Comparison of ENCODE assay signal across 12 cellular contexts in the genomic region with DNA sequence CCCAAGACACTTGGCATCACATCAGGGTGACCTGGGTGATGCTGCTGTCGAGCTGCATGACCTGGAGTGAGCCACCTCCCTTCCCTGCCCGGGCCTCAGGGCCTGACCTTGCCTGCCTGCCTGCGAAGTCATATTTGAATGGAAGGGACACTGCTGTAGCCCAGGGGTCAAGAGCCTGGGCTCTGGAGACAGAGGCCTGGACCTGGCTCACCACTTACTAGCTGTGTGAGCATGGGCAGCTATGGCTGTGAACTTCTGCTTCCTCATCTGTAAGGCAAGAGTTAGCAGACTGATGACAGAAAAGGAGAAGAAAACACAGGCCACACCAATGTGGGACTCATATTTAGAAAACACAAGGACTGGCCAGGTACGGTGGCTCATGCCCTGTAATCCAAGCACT.
A peak's percentile ranks its signal among the peaks of the same experiment; 100 is the strongest.
DNase-seq lines count a peak whose midpoint lies in the region; ATAC-seq and TF ChIP-seq lines count a peak whose summit lies in the region.
"Had no signal": no experiment of that assay in that cellular context is flagged by ENCODE, and none has a peak within 500 bp of the region (broad histone marks: within the 10 kb centered on the region; RNA-seq: fewer than 3 reads in every experiment).

No MANE protein-coding gene starts in this region.

- no peak for TF ChIP-seq EP300 in esophagus muscularis mucosa (IDR thresholded peaks at IDR 0.05)

- no peak overlapping the region for H2AFZ ChIP-seq in neural progenitor cell (replicated peaks)

- H3K9me3 ChIP-seq in esophagus muscularis mucosa (no peaks in the 10 kb centered on the region), neural progenitor cell (ENCODE audit: low read depth) (no peaks in the 10 kb centered on the region)

- no peak overlapping the region for H3K4me3 ChIP-seq in esophagus muscularis mucosa
- H3K4me3 ChIP-seq in neural progenitor cell: no peak overlapping the region

- no peaks in the 10 kb centered on the region for H4K20me1 ChIP-seq in neural progenitor cell (ENCODE audit: low read depth)

- peaks cover 3% of the 10 kb centered on the region for H3K9me3 Mint-ChIP-seq in stimulated activated naive CD8-positive, alpha-beta T cell treated with anti-CD3 and anti-CD28 coated beads, Interleukin-15, Interleukin-2, amounts not matched to agents 100 ng/mL and 50 ng/mL, for 24 hours
- H3K9me3 Mint-ChIP-seq in neural progenitor cell: peaks cover 11% of the 10 kb centered on the region

- no peaks in the 10 kb centered on the region for H3K27me3 Mint-ChIP-seq in stimulated activated naive CD8-positive, alpha-beta T cell treated with anti-CD3 and anti-CD28 coated beads, Interleukin-15, Interleukin-2, amounts not matched to agents 100 ng/mL and 50 ng/mL, for 24 hours
- H3K27me3 Mint-ChIP-seq in neural progenitor cell (ENCODE audit: insufficient read depth, low read depth): peaks cover 18% of the 10 kb centered on the region

- peaks cover 39% of the 10 kb centered on the region for H3K4me1 Mint-ChIP-seq in stimulated activated naive CD8-positive, alpha-beta T cell treated with anti-CD3 and anti-CD28 coated beads, Interleukin-15, Interleukin-2, amounts not matched to agents 100 ng/mL and 50 ng/mL, for 24 hours (ENCODE audit: low read depth)
- peaks cover 56% of the 10 kb centered on the region for H3K4me1 Mint-ChIP-seq in neural progenitor cell

- no peaks in the 10 kb centered on the region for H3K36me3 Mint-ChIP-seq in stimulated activated naive CD8-positive, alpha-beta T cell treated with anti-CD3 and anti-CD28 coated beads, Interleukin-15, Interleukin-2, amounts not matched to agents 100 ng/mL and 50 ng/mL, for 24 hours (ENCODE audit: low read depth)
- H3K36me3 Mint-ChIP-seq in neural progenitor cell: peaks cover 3% of the 10 kb centered on the region

- peak overlapping the region; percentile 31 for H3K27ac Mint-ChIP-seq in stimulated activated naive CD8-positive, alpha-beta T cell treated with anti-CD3 and anti-CD28 coated beads, Interleukin-15, Interleukin-2, amounts not matched to agents 100 ng/mL and 50 ng/mL, for 24 hours
- peak overlapping the region; percentile 94 for H3K27ac Mint-ChIP-seq in neural progenitor cell

- H3K36me3 ChIP-seq in esophagus muscularis mucosa (no peaks in the 10 kb centered on the region), neural progenitor cell (no peaks in the 10 kb centered on the region)
- H3K36me3 ChIP-seq: WERI-Rb-1 had no signal

- ATAC-seq in stimulated activated naive CD8-positive, alpha-beta T cell treated with anti-CD3 and anti-CD28 coated beads, Interleukin-15, Interleukin-2, amounts not matched to agents 100 U/mL and 50 U/mL, for 24 hours: no peak
- ATAC-seq in GM18498 (IDR thresholded peaks at IDR 0.05; ENCODE audit: unreplicated experiment): no peak

- H3K27ac ChIP-seq in esophagus muscularis mucosa (replicated peaks in 1 of 4) (peak overlapping the region; percentile 75 to 85 (median 82)), neural progenitor cell (peak overlapping the region; percentile 49)
- H3K27ac ChIP-seq: KMS-11, WERI-Rb-1 had no signal

- TF ChIP-seq CTCF in esophagus muscularis mucosa (IDR thresholded peaks at IDR 0.05) (no peak), neural progenitor cell (IDR thresholded peaks at IDR 0.05) (no peak)

- H3K79me2 ChIP-seq in neural progenitor cell (ENCODE audit: low read depth): no peaks in the 10 kb centered on the region

- H3K4me1 ChIP-seq in esophagus muscularis mucosa: peaks cover 50 to 75% (median 61%) of the 10 kb centered on the region in 4 donors
- peaks cover 53% of the 10 kb centered on the region for H3K4me1 ChIP-seq in neural progenitor cell

- peaks cover 44% of the 10 kb centered on the region for H3F3A ChIP-seq in neural progenitor cell (ENCODE audit: low read depth)

- H3K4me2 ChIP-seq in neural progenitor cell: peak overlapping the region; percentile 0
- H3K4me2 ChIP-seq: KMS-11 had no signal

- intact Hi-C loops in esophagus muscularis mucosa (cut with DNase I): loop anchor here (10.0 kb wide), 1 partner anchor 83 kb away; no protein-coding TSS in a partner anchor

- 78% methylated on average over 4 of the region's 4 CpGs for WGBS in esophagus muscularis mucosa

- DNase-seq in stimulated activated naive CD8-positive, alpha-beta T cell treated with anti-CD3 and anti-CD28 coated beads, Interleukin-15, Interleukin-2, amounts not matched to agents 100 U/mL and 50 U/mL, for 24 hours: no peak
- DNase-seq in esophagus muscularis mucosa (ENCODE audit: extremely low spot score) (no peak), neural progenitor cell (ENCODE audit: low spot score) (no peak), DMS114 treated with DMSO at 0.1 percent for 48 hours (lab: John Stamatoyannopoulos, UW; ENCODE audit: unreplicated experiment) (no peak), NCI-H69 (lab: John Stamatoyannopoulos, UW) (no peak), NCI-H187 (lab: John Stamatoyannopoulos, UW) (no peak)
- DNase-seq: DMS79; stimulated activated CD4-positive, alpha-beta T cell treated with anti-CD3 and anti-CD28 coated beads, Interleukin-15, amount 100 ng/mL, for 24 hours; WERI-Rb-1 had no signal

- H3K27me3 ChIP-seq in esophagus muscularis mucosa: no peaks in the 10 kb centered on the region
- no peaks in the 10 kb centered on the region for H3K27me3 ChIP-seq in neural progenitor cell

- no peak overlapping the region for H3K4me3 Mint-ChIP-seq in stimulated activated naive CD8-positive, alpha-beta T cell treated with anti-CD3 and anti-CD28 coated beads, Interleukin-15, Interleukin-2, amounts not matched to agents 100 ng/mL and 50 ng/mL, for 24 hours
- peak overlapping the region; percentile 71 for H3K4me3 Mint-ChIP-seq in neural progenitor cell

- TF ChIP-seq POLR2A in esophagus muscularis mucosa (IDR thresholded peaks at IDR 0.05; ENCODE audit: low read depth): no peak

- H3K9ac ChIP-seq in neural progenitor cell: no peak overlapping the region
- H3K9ac ChIP-seq: KMS-11 had no signal
